Comparison of ENCODE assay signal across 1 cellular context in the genomic region with DNA sequence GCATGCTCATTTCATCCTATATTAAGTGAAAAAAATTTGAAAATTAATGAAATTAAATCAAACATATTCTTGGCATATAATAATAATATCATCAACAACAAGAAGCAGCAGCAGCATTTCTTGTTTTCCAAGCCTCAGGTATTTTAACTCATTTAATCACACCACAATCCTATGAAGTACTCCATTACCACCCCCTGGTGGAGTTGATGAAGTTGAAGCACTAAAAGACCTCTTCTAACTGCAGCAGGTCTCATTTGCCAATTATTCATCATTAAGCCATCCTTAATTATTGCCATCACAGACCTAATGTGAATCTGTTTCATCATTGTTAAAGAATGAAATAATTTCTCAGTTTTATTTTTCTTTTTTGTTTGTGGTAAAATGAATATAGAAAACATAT.
TF ChIP-seq lines count a peak whose summit lies in the region.

No MANE protein-coding gene starts in this region.

TF ChIP-seq in HepG2, 621 proteins besides CTCF, POLR2A, EP300 and RAD21:
- TF ChIP-seq, protein P1, sequence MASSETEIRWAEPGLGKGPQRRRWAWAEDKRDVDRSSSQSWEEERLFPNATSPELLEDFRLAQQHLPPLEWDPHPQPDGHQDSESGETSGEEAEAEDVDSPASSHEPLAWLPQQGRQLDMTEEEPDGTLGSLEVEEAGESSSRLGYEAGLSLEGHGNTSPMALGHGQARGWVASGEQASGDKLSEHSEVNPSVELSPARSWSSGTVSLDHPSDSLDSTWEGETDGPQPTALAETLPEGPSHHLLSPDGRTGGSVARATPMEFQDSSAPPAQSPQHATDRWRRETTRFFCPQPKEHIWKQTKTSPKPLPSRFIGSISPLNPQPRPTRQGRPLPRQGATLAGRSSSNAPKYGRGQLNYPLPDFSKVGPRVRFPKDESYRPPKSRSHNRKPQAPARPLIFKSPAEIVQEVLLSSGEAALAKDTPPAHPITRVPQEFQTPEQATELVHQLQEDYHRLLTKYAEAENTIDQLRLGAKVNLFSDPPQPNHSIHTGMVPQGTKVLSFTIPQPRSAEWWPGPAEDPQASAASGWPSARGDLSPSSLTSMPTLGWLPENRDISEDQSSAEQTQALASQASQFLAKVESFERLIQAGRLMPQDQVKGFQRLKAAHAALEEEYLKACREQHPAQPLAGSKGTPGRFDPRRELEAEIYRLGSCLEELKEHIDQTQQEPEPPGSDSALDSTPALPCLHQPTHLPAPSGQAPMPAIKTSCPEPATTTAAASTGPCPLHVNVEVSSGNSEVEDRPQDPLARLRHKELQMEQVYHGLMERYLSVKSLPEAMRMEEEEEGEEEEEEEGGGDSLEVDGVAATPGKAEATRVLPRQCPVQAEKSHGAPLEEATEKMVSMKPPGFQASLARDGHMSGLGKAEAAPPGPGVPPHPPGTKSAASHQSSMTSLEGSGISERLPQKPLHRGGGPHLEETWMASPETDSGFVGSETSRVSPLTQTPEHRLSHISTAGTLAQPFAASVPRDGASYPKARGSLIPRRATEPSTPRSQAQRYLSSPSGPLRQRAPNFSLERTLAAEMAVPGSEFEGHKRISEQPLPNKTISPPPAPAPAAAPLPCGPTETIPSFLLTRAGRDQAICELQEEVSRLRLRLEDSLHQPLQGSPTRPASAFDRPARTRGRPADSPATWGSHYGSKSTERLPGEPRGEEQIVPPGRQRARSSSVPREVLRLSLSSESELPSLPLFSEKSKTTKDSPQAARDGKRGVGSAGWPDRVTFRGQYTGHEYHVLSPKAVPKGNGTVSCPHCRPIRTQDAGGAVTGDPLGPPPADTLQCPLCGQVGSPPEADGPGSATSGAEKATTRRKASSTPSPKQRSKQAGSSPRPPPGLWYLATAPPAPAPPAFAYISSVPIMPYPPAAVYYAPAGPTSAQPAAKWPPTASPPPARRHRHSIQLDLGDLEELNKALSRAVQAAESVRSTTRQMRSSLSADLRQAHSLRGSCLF (CRISPR knock-in tag; IDR thresholded peaks at IDR 0.05; ENCODE audit: borderline replicate concordance), result no peak
- TF ChIP-seq, protein P2, sequence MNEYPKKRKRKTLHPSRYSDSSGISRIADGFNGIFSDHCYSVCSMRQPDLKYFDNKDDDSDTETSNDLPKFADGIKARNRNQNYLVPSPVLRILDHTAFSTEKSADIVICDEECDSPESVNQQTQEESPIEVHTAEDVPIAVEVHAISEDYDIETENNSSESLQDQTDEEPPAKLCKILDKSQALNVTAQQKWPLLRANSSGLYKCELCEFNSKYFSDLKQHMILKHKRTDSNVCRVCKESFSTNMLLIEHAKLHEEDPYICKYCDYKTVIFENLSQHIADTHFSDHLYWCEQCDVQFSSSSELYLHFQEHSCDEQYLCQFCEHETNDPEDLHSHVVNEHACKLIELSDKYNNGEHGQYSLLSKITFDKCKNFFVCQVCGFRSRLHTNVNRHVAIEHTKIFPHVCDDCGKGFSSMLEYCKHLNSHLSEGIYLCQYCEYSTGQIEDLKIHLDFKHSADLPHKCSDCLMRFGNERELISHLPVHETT (CRISPR knock-in tag; conservative IDR thresholded peaks at IDR 0.05), result no peak
- TF ChIP-seq ASH2L (IDR thresholded peaks at IDR 0.05; ENCODE audit: insufficient read length, low read depth, low read length), result no peak
- no peak for TF ChIP-seq ZKSCAN5 (CRISPR knock-in tag; IDR thresholded peaks at IDR 0.05)
- no peak for TF ChIP-seq SMARCE1 (IDR thresholded peaks at IDR 0.05; ENCODE audit: borderline replicate concordance)
- no peak for TF ChIP-seq ZNF841 (CRISPR knock-in tag; IDR thresholded peaks at IDR 0.05; ENCODE audit: borderline replicate concordance)
- TF ChIP-seq ZNF510 (CRISPR knock-in tag; IDR thresholded peaks at IDR 0.05; ENCODE audit: low read depth), result no peak
- TF ChIP-seq NBN (conservative IDR thresholded peaks at IDR 0.05), result no peak
- TF ChIP-seq HMGA1 (CRISPR knock-in tag; conservative IDR thresholded peaks at IDR 0.05), result no peak
- no peak for TF ChIP-seq REPIN1 (CRISPR knock-in tag; IDR thresholded peaks at IDR 0.05; ENCODE audit: borderline replicate concordance, low read depth)
- TF ChIP-seq, protein P3, sequence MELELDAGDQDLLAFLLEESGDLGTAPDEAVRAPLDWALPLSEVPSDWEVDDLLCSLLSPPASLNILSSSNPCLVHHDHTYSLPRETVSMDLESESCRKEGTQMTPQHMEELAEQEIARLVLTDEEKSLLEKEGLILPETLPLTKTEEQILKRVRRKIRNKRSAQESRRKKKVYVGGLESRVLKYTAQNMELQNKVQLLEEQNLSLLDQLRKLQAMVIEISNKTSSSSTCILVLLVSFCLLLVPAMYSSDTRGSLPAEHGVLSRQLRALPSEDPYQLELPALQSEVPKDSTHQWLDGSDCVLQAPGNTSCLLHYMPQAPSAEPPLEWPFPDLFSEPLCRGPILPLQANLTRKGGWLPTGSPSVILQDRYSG (CRISPR knock-in tag; IDR thresholded peaks at IDR 0.05), result no peak
- TF ChIP-seq AKAP8 (CRISPR knock-in tag; IDR thresholded peaks at IDR 0.05), result no peak
- TF ChIP-seq ZBTB25 (CRISPR knock-in tag; IDR thresholded peaks at IDR 0.05), result no peak
- TF ChIP-seq, protein P4, sequence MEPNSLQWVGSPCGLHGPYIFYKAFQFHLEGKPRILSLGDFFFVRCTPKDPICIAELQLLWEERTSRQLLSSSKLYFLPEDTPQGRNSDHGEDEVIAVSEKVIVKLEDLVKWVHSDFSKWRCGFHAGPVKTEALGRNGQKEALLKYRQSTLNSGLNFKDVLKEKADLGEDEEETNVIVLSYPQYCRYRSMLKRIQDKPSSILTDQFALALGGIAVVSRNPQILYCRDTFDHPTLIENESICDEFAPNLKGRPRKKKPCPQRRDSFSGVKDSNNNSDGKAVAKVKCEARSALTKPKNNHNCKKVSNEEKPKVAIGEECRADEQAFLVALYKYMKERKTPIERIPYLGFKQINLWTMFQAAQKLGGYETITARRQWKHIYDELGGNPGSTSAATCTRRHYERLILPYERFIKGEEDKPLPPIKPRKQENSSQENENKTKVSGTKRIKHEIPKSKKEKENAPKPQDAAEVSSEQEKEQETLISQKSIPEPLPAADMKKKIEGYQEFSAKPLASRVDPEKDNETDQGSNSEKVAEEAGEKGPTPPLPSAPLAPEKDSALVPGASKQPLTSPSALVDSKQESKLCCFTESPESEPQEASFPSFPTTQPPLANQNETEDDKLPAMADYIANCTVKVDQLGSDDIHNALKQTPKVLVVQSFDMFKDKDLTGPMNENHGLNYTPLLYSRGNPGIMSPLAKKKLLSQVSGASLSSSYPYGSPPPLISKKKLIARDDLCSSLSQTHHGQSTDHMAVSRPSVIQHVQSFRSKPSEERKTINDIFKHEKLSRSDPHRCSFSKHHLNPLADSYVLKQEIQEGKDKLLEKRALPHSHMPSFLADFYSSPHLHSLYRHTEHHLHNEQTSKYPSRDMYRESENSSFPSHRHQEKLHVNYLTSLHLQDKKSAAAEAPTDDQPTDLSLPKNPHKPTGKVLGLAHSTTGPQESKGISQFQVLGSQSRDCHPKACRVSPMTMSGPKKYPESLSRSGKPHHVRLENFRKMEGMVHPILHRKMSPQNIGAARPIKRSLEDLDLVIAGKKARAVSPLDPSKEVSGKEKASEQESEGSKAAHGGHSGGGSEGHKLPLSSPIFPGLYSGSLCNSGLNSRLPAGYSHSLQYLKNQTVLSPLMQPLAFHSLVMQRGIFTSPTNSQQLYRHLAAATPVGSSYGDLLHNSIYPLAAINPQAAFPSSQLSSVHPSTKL (CRISPR knock-in tag; IDR thresholded peaks at IDR 0.05), result no peak
- TF ChIP-seq BORCS8-MEF2B (CRISPR knock-in tag; IDR thresholded peaks at IDR 0.05), result no peak
